Comparison of ENCODE assay signal across 17 cellular contexts in the genomic region with DNA sequence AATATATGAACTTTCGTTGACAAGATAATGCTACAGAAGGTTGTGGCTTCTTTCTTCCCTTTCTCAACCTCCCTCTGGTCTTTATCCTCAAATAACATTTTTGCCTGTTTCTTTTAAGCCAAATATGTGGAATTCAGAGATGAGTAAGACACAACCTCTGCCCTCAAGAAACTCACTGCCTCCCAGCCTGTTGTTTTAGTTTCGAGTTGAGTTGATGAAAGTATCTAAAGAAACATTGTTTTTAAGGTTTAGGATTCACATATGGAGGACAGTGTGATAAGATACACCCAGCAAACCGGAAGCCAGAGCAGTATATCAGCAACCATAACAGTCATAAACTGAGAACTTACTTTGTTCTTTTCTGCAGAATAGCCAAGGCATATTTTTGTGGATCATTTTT.
DNase-seq lines count a peak whose midpoint lies in the region; ATAC-seq and TF ChIP-seq lines count a peak whose summit lies in the region.
"Had no signal": no experiment of that assay in that cellular context is flagged by ENCODE, and none has a peak within 500 bp of the region (broad histone marks: within the 10 kb centered on the region; RNA-seq: fewer than 3 reads in every experiment).

No MANE protein-coding gene starts in this region.

- H3K36me3 ChIP-seq in adrenal gland (replicated peaks in 1 of 2) (no peaks in the 10 kb centered on the region), neuronal stem cell (replicated peaks in 1 of 2; ENCODE audit: control insufficient read depth in 2 of 2, insufficient read depth in 2 of 2, low read length in 2 of 2) (no peaks in the 10 kb centered on the region)
- no peaks in the 10 kb centered on the region for H3K36me3 ChIP-seq in CD8-positive, alpha-beta T cell (ENCODE audit: insufficient read depth, low read length)
- H3K36me3 ChIP-seq: lower lobe of right lung had no signal

- no peaks in the 10 kb centered on the region for H3K27me3 ChIP-seq in AG04450 (ENCODE audit: control insufficient read depth, insufficient read depth, low read length)
- no peaks in the 10 kb centered on the region for H3K27me3 ChIP-seq in adrenal gland
- H3K27me3 ChIP-seq in CD8-positive, alpha-beta T cell (ENCODE audit: insufficient read depth, low read length): no peaks in the 10 kb centered on the region
- peaks cover 0 to 3% (median 0%) of the 10 kb centered on the region in 3 experiments for H3K27me3 ChIP-seq in neuronal stem cell (ENCODE audit: control insufficient read depth in 3 of 3, insufficient read depth in 3 of 3, low read depth in 1 of 3, low read length in 3 of 3)
- H3K27me3 ChIP-seq: hepatocyte had no signal

- no peak overlapping the region for H3K14ac ChIP-seq in neuronal stem cell (ENCODE audit: low read length)

- no peak overlapping the region for H2BK120ac ChIP-seq in neuronal stem cell (ENCODE audit: low read depth, low read length)

- H4K8ac ChIP-seq in neuronal stem cell (ENCODE audit: low read depth, low read length): no peak overlapping the region

- no peak overlapping the region for H3K9ac ChIP-seq in neuronal stem cell (ENCODE audit: low read depth, low read length, poor library complexity)

- CTCF ChIA-PET in AG04450 (lab: Charles Lee): no interaction called here
- CTCF ChIA-PET in CD8-positive, alpha-beta T cell (lab: Charles Lee): no interaction called here

- TF ChIP-seq CTCF in AG04450 (IDR thresholded peaks at IDR 0.05; ENCODE audit: low read depth, low read length): no peak
- TF ChIP-seq CTCF in HFF-Myc (IDR thresholded peaks at IDR 0.05; ENCODE audit: low read depth, low read length, missing control alignments): no peak
- TF ChIP-seq CTCF in adrenal gland (IDR thresholded peaks at IDR 0.05): no peak
- TF ChIP-seq CTCF in CD8-positive, alpha-beta T cell (IDR thresholded peaks at IDR 0.05): no peak

- H2BK15ac ChIP-seq in neuronal stem cell (ENCODE audit: low read length): no peak overlapping the region

- no peak overlapping the region for H2BK5ac ChIP-seq in neuronal stem cell (ENCODE audit: low read length)

- H3K4me1 Mint-ChIP-seq in CD8-positive, alpha-beta T cell (ENCODE audit: low read depth): no peaks in the 10 kb centered on the region

- intact Hi-C loops in adrenal gland (cut with DNase I): no loop called here
- intact Hi-C loops in CD8-positive, alpha-beta T cell (cut with DNase I, micrococcal nuclease): no loop called here

- H3K4me1 ChIP-seq in adrenal gland (replicated peaks in 1 of 2): peaks cover 12 to 17% of the 10 kb centered on the region in 2 donors
- no peaks in the 10 kb centered on the region for H3K4me1 ChIP-seq in CD8-positive, alpha-beta T cell (ENCODE audit: insufficient read depth, low read length)
- peaks cover 0 to 4% of the 10 kb centered on the region in 2 donors for H3K4me1 ChIP-seq in neuronal stem cell (ENCODE audit: control insufficient read depth in 2 of 2, insufficient read depth in 1 of 2, low read depth in 1 of 2, low read length in 2 of 2)

- no peaks in the 10 kb centered on the region for H3K36me3 Mint-ChIP-seq in CD8-positive, alpha-beta T cell
- H3K36me3 Mint-ChIP-seq: activated naive CD8-positive, alpha-beta T cell had no signal

- H3K4me2 ChIP-seq in neuronal stem cell (ENCODE audit: insufficient read depth, low read length, poor library complexity, severe bottlenecking): no peak overlapping the region
- H3K4me2 ChIP-seq: hepatocyte had no signal

- H3K79me1 ChIP-seq in neuronal stem cell (ENCODE audit: low read depth, low read length): no peaks in the 10 kb centered on the region

- peak overlapping the region; percentile 85 for H3K27ac ChIP-seq in AG04450 (ENCODE audit: low read depth, low read length)
- no peak overlapping the region for H3K27ac ChIP-seq in adrenal gland
- no peak overlapping the region for H3K27ac ChIP-seq in CD8-positive, alpha-beta T cell (ENCODE audit: low read depth, low read length)
- H3K27ac ChIP-seq in neuronal stem cell (replicated peaks; ENCODE audit: low read length): no peak overlapping the region
- H3K27ac ChIP-seq: hepatocyte, lower lobe of right lung had no signal

- no peak overlapping the region for H4K91ac ChIP-seq in neuronal stem cell (ENCODE audit: low read depth, low read length, poor library complexity)

- no peak overlapping the region for H2AFZ ChIP-seq in neuronal stem cell (ENCODE audit: low read length)
- H2AFZ ChIP-seq: hepatocyte had no signal

- no peak overlapping the region for H3K18ac ChIP-seq in neuronal stem cell (ENCODE audit: low read length)

- H3K9me3 ChIP-seq in AG04450 (ENCODE audit: control insufficient read depth, insufficient read depth, low read length): no peaks in the 10 kb centered on the region
- H3K9me3 ChIP-seq in adrenal gland (replicated peaks in 1 of 3): no peaks in the 10 kb centered on the region
- no peaks in the 10 kb centered on the region for H3K9me3 ChIP-seq in CD8-positive, alpha-beta T cell (ENCODE audit: low read length)
- no peaks in the 10 kb centered on the region for H3K9me3 ChIP-seq in neuronal stem cell (replicated peaks in 1 of 2; ENCODE audit: control insufficient read depth in 2 of 2, insufficient read depth in 1 of 2, low read depth in 1 of 2, low read length in 2 of 2)
- H3K9me3 ChIP-seq: lower lobe of right lung had no signal

- H3K23ac ChIP-seq in neuronal stem cell (ENCODE audit: low read depth, low read length, poor library complexity): no peak overlapping the region

- H3K27ac Mint-ChIP-seq in CD8-positive, alpha-beta T cell: no peak overlapping the region
- H3K27ac Mint-ChIP-seq: activated naive CD8-positive, alpha-beta T cell had no signal

- POLR2A ChIA-PET in AG04450 (lab: Yijun Ruan, JAX): interaction anchor here (1.2 to 1.5 kb wide), 2 partner anchors 21 to 94 kb away, joined by 3 to 4 read pairs; no protein-coding TSS in a partner anchor
- POLR2A ChIA-PET in CD8-positive, alpha-beta T cell (lab: Charles Lee): no interaction called here

- no peak overlapping the region for H3K4ac ChIP-seq in neuronal stem cell (ENCODE audit: low read length)

- H3K4me3 ChIP-seq in AG04450 (ENCODE audit: low read depth, low read length) (no peak overlapping the region), HFF-Myc (replicated peaks; ENCODE audit: low read depth, low read length) (no peak overlapping the region), adrenal gland (no peak overlapping the region), neuronal stem cell (ENCODE audit: low read length in 2 of 2) (no peak overlapping the region)
- H3K4me3 ChIP-seq in CD8-positive, alpha-beta T cell (ENCODE audit: low read depth, low read length): no peak overlapping the region
- H3K4me3 ChIP-seq: hepatocyte, lower lobe of right lung had no signal

- WGBS in adrenal gland, 4 donors: 67 to 76% (median 73%) methylated on average over 3 of the region's 3 CpGs
- WGBS in neuronal stem cell (ENCODE audit: extremely low coverage in 2 of 2, insufficient read length in 2 of 2, insufficient replicate concordance in 1 of 2), 2 donors: no CpG with 5 or more reads among the region's 3 CpGs

- DNase-seq in AG04450 (ENCODE audit: low read depth, low spot score) (peak; percentile 68), HFF-Myc (ENCODE audit: extremely low read depth, low read depth) (peak; percentile 32), amniotic epithelial cell (ENCODE audit: low read depth) (peak; percentile 79), iris pigment epithelial cell (ENCODE audit: low read depth) (peak; percentile 89), adrenal gland (no peak), neuronal stem cell (ENCODE audit: low spot score) (no peak)
- DNase-seq in CD8-positive, alpha-beta T cell: no peak
- DNase-seq: activated CD8-positive, alpha-beta memory T cell treated with anti-CD3 and anti-CD28 coated beads for 24 hours; DMS79; lower lobe of right lung; NCI-H1092 treated with DMSO at 0.1 percent for 48 hours; NCI-H2227 treated with DMSO at 0.1 percent for 48 hours; occipital lobe had no signal

- no peak overlapping the region for H3K4me3 Mint-ChIP-seq in CD8-positive, alpha-beta T cell
- H3K4me3 Mint-ChIP-seq: activated naive CD8-positive, alpha-beta T cell had no signal

- no peak for TF ChIP-seq POLR2A in adrenal gland (IDR thresholded peaks at IDR 0.05)

- no peak overlapping the region for H2AK5ac ChIP-seq in neuronal stem cell (ENCODE audit: low read depth, low read length)

- no peak overlapping the region for H2BK12ac ChIP-seq in neuronal stem cell (ENCODE audit: low read length)

- H3K9me3 Mint-ChIP-seq in CD8-positive, alpha-beta T cell: no peaks in the 10 kb centered on the region

- no peak for ATAC-seq in GM21367 (IDR thresholded peaks at IDR 0.05; ENCODE audit: unreplicated experiment)
- no peak for ATAC-seq in CD8-positive, alpha-beta T cell
- ATAC-seq: HCT116, lower lobe of right lung had no signal

- H3K27me3 Mint-ChIP-seq in CD8-positive, alpha-beta T cell (ENCODE audit: low read depth): peaks cover 2% of the 10 kb centered on the region
- H3K27me3 Mint-ChIP-seq: activated naive CD8-positive, alpha-beta T cell had no signal

Comparison
In these comparisons a context has a peak if more than half of its experiments do, and no peak if none do; other contexts are left out.
1. DNase-seq: peak in AG04450 (single experiment), HFF-Myc (single experiment), amniotic epithelial cell (single experiment) and iris pigment epithelial cell (single experiment); none in adrenal gland (0 of 7), CD8-positive, alpha-beta T cell (0 of 7) and neuronal stem cell (single experiment).